In the genomic region with DNA sequence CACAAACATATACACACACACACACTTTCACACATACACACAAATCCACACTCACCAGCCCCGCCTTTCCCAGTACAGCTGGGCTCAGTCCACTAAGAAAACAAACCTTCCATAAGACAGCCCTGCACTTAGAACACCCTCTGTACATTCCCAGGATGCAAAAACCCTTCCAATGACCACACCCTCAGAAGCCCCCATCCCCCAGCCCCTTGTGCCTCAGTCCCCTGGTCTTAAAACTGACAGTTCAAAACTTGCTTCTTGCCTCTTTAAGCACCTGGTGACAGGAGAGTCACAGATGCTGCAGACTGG, we compare ENCODE assay signal across 13 cellular contexts. TPM values are rescaled to one million over a fixed set of nuclear protein-coding genes. Genes with fewer than 3 reads are reported as not detected.
DNase-seq lines count a peak whose midpoint lies in the region; FAIRE-seq and TF ChIP-seq lines count a peak whose summit lies in the region.
"Had no signal": no experiment of that assay in that cellular context is flagged by ENCODE, and none has a peak within 500 bp of the region (broad histone marks: within the 10 kb centered on the region; RNA-seq: fewer than 3 reads in every experiment).

No MANE protein-coding gene starts in this region.

- peaks cover 5% of the 10 kb centered on the region for H3K79me2 ChIP-seq in smooth muscle cell (ENCODE audit: low read depth)

- peaks cover 53% of the 10 kb centered on the region for H3K4me1 ChIP-seq in smooth muscle cell (ENCODE audit: low read depth)
- H3K4me1 ChIP-seq: body of pancreas had no signal

- H2AFZ ChIP-seq in smooth muscle cell (ENCODE audit: low read depth) = no peak overlapping the region

- H3K27ac ChIP-seq in smooth muscle cell (ENCODE audit: low read depth) (peak overlapping the region; percentile 71), coronary artery (peak overlapping the region in 1 of 2 donors; percentile 31)
- H3K27ac ChIP-seq: body of pancreas, right lobe of liver had no signal

- H3K4me2 ChIP-seq in smooth muscle cell = peak overlapping the region; percentile 69

- TF ChIP-seq CTCF in WI38 (IDR thresholded peaks at IDR 0.05; ENCODE audit: low read depth, low read length) (no peak), smooth muscle cell (IDR thresholded peaks at IDR 0.05; ENCODE audit: borderline replicate concordance, insufficient read depth, poor library complexity, severe bottlenecking) (no peak), coronary artery (IDR thresholded peaks at IDR 0.05) (no peak), GM10248 (IDR thresholded peaks at IDR 0.05; ENCODE audit: control extremely low read depth, extremely low read depth, low read depth, missing control alignments) (no peak)

- H4K20me1 ChIP-seq in smooth muscle cell (ENCODE audit: low read depth) = no peaks in the 10 kb centered on the region

- POLR2A ChIA-PET in GM10248 (lab: Yijun Ruan, JAX) = no interaction called here

- CTCF ChIA-PET in GM10248 (lab: Yijun Ruan, JAX) = interaction anchor here (2.4 to 4.2 kb wide), 2 partner anchors 8 to 36 kb away, joined by 9 to 12 read pairs; no protein-coding TSS in a partner anchor

- H3K36me3 ChIP-seq in smooth muscle cell (ENCODE audit: low read depth) = no peaks in the 10 kb centered on the region
- H3K36me3 ChIP-seq: right lobe of liver had no signal

- H3F3A ChIP-seq in smooth muscle cell (ENCODE audit: low read depth) = peaks cover 19% of the 10 kb centered on the region

- H3K4me3 ChIP-seq in WI38 (ENCODE audit: low read depth, low read length) = peak overlapping the region; percentile 34
- no peak overlapping the region for H3K4me3 ChIP-seq in smooth muscle cell
- no peak overlapping the region for H3K4me3 ChIP-seq in coronary artery
- H3K4me3 ChIP-seq: body of pancreas, right lobe of liver had no signal

- H3K9ac ChIP-seq in smooth muscle cell (ENCODE audit: low read depth) = no peak overlapping the region

- WGBS in smooth muscle cell (ENCODE audit: low lambda C conversion rate) = 61% methylated on average over 1 of the region's 1 CpG

- no peak for DNase-seq in HTR-8/SVneo (ENCODE audit: insufficient read length, low spot score)
- DNase-seq in hepatic stellate cell (ENCODE audit: low spot score) = peak; percentile 16
- DNase-seq in smooth muscle cell (lab: John Stamatoyannopoulos, UW; ENCODE audit: unreplicated experiment) = no peak
- no peak for DNase-seq in coronary artery (ENCODE audit: low spot score)
- no peak for DNase-seq in GM10248 (ENCODE audit: extremely low spot score)
- DNase-seq in NCI-H2081 (lab: John Stamatoyannopoulos, UW) = no peak
- DNase-seq: NCI-H1436 treated with DMSO at 0.1 percent for 48 hours; right lobe of liver; stimulated activated naive B cell treated with anti-CD40 and anti-IgM and Interleukin-4, amounts not matched to agents 10 μg/mL and 1 μg/mL and 100 μg/mL, for 72 hours had no signal

- H3K27me3 ChIP-seq in smooth muscle cell (ENCODE audit: low read depth) = no peaks in the 10 kb centered on the region
- H3K27me3 ChIP-seq: body of pancreas, right lobe of liver had no signal

- no peaks in the 10 kb centered on the region for H3K9me3 ChIP-seq in smooth muscle cell (replicated peaks; ENCODE audit: low read depth)
- H3K9me3 ChIP-seq: body of pancreas, right lobe of liver had no signal

- FAIRE-seq in HTR-8/SVneo (lab: Jason Lieb, UNC) = peak; percentile 46

RNA-seq across cellular contexts. Expression of gene APLNR, which starts 23.0 kb away (rescaled TPM):
- 98.5 and 103 TPM in 2 replicates for total RNA-seq in smooth muscle cell
- 121 and 214 TPM in 2 replicates for polyA plus RNA-seq in smooth muscle cell
- total RNA-seq: activated CD8-positive, alpha-beta memory T cell treated with anti-CD3 and anti-CD28 coated beads for 36 hours; natural killer cell treated with Interleukin-12 subunit alpha and Interleukin-12 subunit beta and Interleukin-15 and Interleukin-18, amount 100 ng/mL, for 72 hours had no signal

RNA-seq across cellular contexts. Expression of gene LRRC55, which starts 32.3 kb away (rescaled TPM):
- 0.18 TPM in 1 of 2 replicates, not detected in the other for total RNA-seq in smooth muscle cell
- polyA plus RNA-seq in smooth muscle cell = 0.04 and 0.10 TPM in 2 replicates
- total RNA-seq: activated CD8-positive, alpha-beta memory T cell treated with anti-CD3 and anti-CD28 coated beads for 36 hours; body of pancreas; natural killer cell treated with Interleukin-12 subunit alpha and Interleukin-12 subunit beta and Interleukin-15 and Interleukin-18, amount 100 ng/mL, for 72 hours had no signal
